In the genomic region with DNA sequence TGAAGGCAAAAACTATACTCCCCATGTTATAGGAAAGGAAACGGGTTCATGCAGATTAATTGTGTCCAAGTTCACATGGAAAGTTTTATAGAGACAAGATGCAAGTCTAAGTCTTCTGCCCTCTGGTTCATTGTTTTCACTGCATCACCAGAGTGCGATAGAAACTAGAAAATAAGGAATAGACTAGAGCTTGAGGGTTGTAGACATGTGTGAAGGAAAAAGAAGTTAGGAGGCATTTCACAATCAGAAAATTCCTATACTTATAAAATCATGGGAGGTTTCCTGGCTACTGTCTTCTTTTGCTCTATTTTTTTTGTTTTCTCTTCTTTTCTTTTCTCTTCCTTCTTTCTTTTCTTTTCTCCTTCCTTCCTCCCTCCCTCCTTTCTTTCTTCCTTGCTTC, we compare ENCODE assay signal across 7 cellular contexts.
"Had no signal": no experiment of that assay in that cellular context is flagged by ENCODE, and none has a peak within 500 bp of the region (broad histone marks: within the 10 kb centered on the region; RNA-seq: fewer than 3 reads in every experiment).

No MANE protein-coding gene starts in this region.

- DNase-seq: IMR-90, KBM-7, KG1 had no signal

- H3K4me3 ChIP-seq: K562 had no signal

- H3K27ac ChIP-seq: HL-60, KMS-11 had no signal

- H3K9ac ChIP-seq: KMS-11 had no signal

- FAIRE-seq: HTR-8/SVneo, K562 had no signal

- ATAC-seq: K562 had no signal

- H3K4me2 ChIP-seq: KMS-11 had no signal
